1 cellular context compared by ENCODE assay signal in the genomic region with DNA sequence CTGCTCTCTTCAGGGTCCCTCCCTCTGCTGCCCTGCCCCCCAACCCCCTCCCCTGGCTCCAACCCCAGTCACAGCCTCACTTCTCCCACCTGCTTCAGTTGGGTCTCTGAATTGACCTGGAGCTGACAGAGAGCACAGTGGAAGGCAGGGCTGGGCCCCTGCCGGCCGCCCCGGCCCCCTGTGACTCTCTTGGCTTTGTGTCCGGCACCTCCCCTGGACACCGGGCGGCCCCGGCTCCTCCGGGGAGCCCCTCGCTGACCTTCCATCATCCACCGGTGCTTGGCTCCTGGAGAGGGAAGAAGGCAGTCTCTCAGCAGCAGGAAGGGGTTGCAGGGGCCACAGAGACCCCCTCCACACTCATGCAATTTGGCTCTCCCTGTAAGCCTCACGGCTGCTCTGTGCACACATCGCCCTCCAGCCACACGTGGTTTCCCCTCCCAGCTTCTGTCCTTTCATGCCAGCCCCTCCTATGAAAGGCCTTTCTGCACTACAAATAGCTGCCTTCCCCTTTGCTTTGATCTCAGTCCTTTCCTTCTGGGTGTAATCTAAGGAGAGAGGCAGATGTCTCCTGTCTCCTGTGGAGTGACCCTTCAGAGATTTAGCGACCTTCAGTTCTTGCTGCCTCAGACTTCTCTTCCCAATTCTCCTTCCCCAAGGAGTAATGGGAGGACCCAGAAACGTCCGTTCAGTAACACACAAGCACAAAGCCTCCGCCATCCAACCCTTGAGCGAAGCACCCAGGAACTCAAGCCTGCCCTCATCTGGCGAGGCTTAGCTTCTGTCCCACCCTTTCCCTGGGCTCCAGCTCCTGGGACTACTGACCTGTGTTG.
TF ChIP-seq lines count a peak whose summit lies in the region.

No MANE protein-coding gene starts in this region.

TF ChIP-seq in GM12878, 131 proteins besides CTCF, POLR2A, EP300 and RAD21:
- TF ChIP-seq CBFB (IDR thresholded peaks at IDR 0.05; ENCODE audit: low read depth) (no peak), POLR2AphosphoS2 (IDR thresholded peaks at IDR 0.05; ENCODE audit: low read depth, low read length) (no peak), SRF (IDR thresholded peaks at IDR 0.05; ENCODE audit: low read depth in 2 of 2, low read length in 2 of 2) (no peak), MEF2A (IDR thresholded peaks at IDR 0.05; ENCODE audit: insufficient read depth, low read depth, low read length) (no peak), SREBF1 (IDR thresholded peaks at IDR 0.05; ENCODE audit: low read length) (no peak), WRNIP1 (IDR thresholded peaks at IDR 0.05; ENCODE audit: borderline replicate concordance, low read depth, low read length) (no peak), MTA2 (IDR thresholded peaks at IDR 0.05; ENCODE audit: low read depth) (no peak)
- TF ChIP-seq, protein P1, sequence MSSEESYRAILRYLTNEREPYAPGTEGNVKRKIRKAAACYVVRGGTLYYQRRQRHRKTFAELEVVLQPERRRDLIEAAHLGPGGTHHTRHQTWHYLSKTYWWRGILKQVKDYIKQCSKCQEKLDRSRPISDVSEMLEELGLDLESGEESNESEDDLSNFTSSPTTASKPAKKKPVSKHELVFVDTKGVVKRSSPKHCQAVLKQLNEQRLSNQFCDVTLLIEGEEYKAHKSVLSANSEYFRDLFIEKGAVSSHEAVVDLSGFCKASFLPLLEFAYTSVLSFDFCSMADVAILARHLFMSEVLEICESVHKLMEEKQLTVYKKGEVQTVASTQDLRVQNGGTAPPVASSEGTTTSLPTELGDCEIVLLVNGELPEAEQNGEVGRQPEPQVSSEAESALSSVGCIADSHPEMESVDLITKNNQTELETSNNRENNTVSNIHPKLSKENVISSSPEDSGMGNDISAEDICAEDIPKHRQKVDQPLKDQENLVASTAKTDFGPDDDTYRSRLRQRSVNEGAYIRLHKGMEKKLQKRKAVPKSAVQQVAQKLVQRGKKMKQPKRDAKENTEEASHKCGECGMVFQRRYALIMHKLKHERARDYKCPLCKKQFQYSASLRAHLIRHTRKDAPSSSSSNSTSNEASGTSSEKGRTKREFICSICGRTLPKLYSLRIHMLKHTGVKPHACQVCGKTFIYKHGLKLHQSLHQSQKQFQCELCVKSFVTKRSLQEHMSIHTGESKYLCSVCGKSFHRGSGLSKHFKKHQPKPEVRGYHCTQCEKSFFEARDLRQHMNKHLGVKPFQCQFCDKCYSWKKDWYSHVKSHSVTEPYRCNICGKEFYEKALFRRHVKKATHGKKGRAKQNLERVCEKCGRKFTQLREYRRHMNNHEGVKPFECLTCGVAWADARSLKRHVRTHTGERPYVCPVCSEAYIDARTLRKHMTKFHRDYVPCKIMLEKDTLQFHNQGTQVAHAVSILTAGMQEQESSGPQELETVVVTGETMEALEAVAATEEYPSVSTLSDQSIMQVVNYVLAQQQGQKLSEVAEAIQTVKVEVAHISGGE (CRISPR knock-in tag; IDR thresholded peaks at IDR 0.05): no peak
